In the genomic region with DNA sequence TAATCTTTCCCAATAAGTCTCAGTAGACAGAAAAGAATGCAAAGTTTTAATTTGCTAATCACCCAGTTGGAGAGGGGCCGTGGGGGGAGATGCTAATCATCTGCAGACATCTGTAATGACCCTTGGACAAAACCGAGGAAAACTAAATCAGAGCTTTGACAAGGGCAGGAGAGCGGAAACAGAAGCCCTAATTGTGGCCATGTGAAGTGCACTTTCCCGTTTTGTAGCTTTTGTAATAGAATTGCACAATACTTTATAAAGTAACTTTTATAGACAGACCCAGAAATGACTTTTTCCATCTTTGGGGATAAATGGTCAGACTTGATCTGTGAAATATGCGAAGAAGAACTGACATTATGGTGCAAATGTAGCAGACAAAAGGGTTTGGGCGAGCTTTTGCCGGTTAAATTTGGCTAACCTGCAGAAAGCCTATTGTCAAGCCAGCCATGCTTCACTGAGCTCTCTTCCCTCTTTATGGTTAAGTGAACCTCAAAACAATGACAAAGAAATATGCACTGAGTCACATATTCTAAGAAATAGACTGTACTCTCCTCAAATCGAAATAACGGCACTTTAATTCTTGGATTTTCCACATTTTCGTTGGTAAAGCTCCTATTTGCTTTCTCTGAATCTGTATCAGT, we compare ENCODE assay signal across 22 cellular contexts.
"Had no signal": no experiment of that assay in that cellular context is flagged by ENCODE, and none has a peak within 500 bp of the region (broad histone marks: within the 10 kb centered on the region; RNA-seq: fewer than 3 reads in every experiment).

No MANE protein-coding gene starts in this region.

- H3K4me1 ChIP-seq: body of pancreas, parathyroid adenoma, tibial nerve had no signal

- H3K9ac ChIP-seq: parathyroid adenoma had no signal

- H3K79me2 ChIP-seq: parathyroid adenoma had no signal

- H3K27me3 ChIP-seq: body of pancreas, tibial nerve had no signal

- H3K27ac ChIP-seq: body of pancreas, dorsolateral prefrontal cortex, epithelial cell of prostate, parathyroid adenoma, tibial nerve had no signal

- H3K9me3 ChIP-seq: body of pancreas, mucosa of descending colon had no signal

- FAIRE-seq: colon, frontal cortex, urothelium cell line had no signal

- H3K4me3 ChIP-seq: body of pancreas, mucosa of descending colon, tibial nerve had no signal

- DNase-seq: activated CD4-positive, alpha-beta T cell treated with anti-CD3 and anti-CD28 coated beads for 1 hour; activated CD4-positive, alpha-beta T cell treated with anti-CD3 and anti-CD28 coated beads, Interleukin-2, amount 50 U/mL, for 48 hours; activated naive CD8-positive, alpha-beta T cell treated with anti-CD3 and anti-CD28 coated beads for 36 hours; amniotic stem cell; body of pancreas; caudate nucleus; dorsolateral prefrontal cortex; endodermal cell; head of caudate nucleus; immature natural killer cell; mesenchymal stem cell; mucosa of descending colon; naive B cell; stimulated activated CD4-positive, alpha-beta T cell treated with anti-CD3 and anti-CD28 coated beads, Interleukin-12 subunit alpha, Interleukin-12 subunit beta, amount 100 ng/mL, for 4 hours; stimulated activated CD4-positive, alpha-beta T cell treated with anti-CD3 and anti-CD28 coated beads, Interleukin-2, amount 100 ng/mL, for 24 hours; stimulated activated naive CD4-positive, alpha-beta T cell treated with Interleukin-2 at 50 U/mL for 16 hours had no signal

- H3K36me3 ChIP-seq: tibial nerve had no signal

- H2AFZ ChIP-seq: parathyroid adenoma had no signal
